ENCODE assay signal across 23 cellular contexts in genomic region chr20:24493181-24493580, GRCh38. TPM values are rescaled to one million over a fixed set of nuclear protein-coding genes. Genes with fewer than 3 reads are reported as not detected.
"Had no signal": no experiment of that assay in that cellular context is flagged by ENCODE, and none has a peak within 500 bp of the region (broad histone marks: within the 10 kb centered on the region; RNA-seq: fewer than 3 reads in every experiment).

No MANE protein-coding gene starts in this region.

- H3K4me3 Mint-ChIP-seq: nephron had no signal

- H3K27ac Mint-ChIP-seq: naive B cell, nephron had no signal

- H3K79me2 ChIP-seq: hepatocyte had no signal

- H3K36me3 ChIP-seq: stomach, transverse colon had no signal

- H3K4me2 ChIP-seq: hepatocyte had no signal

- H3K27me3 Mint-ChIP-seq: naive B cell had no signal

- H3K9me3 ChIP-seq: psoas muscle, stomach, thoracic aorta, transverse colon had no signal

- DNase-seq: dermis blood vessel endothelial cell; erythroblast; foreskin melanocyte; kidney; left cardiac atrium; left ventricle myocardium superior; mesenchymal stem cell; midbrain; naive B cell; psoas muscle; retina; stimulated activated CD4-positive, alpha-beta T cell treated with anti-CD3 and anti-CD28 coated beads, Interleukin-2, amount 100 ng/mL, for 24 hours; stimulated activated naive CD4-positive, alpha-beta T cell; stomach; substantia nigra; transverse colon had no signal

- FAIRE-seq: colon, endothelial cell of umbilical vein, kidney had no signal

- ATAC-seq: psoas muscle, sciatic nerve had no signal

- H3K4me3 ChIP-seq: hepatocyte, lung, psoas muscle, stomach, thoracic aorta, transverse colon had no signal

- H3K27me3 ChIP-seq: hepatocyte, stomach, transverse colon had no signal

- H3K9me3 Mint-ChIP-seq: nephron had no signal

- H3K36me3 Mint-ChIP-seq: naive B cell had no signal

- H3K4me1 Mint-ChIP-seq: naive B cell had no signal

- H3K4me1 ChIP-seq: psoas muscle, transverse colon had no signal

- H3K27ac ChIP-seq: hepatocyte, psoas muscle, stomach, thoracic aorta, transverse colon had no signal

- H2AFZ ChIP-seq: hepatocyte had no signal

RNA-seq across cellular contexts. Expression of gene SYNDIG1, which starts 23.8 kb away (rescaled TPM):
- total RNA-seq: endothelial cell of umbilical vein, psoas muscle had no signal
- polyA plus RNA-seq: endothelial cell of umbilical vein had no signal
